26 cellular contexts compared by ENCODE assay signal in genomic region chr1:226476066-226476465, GRCh38.
"Had no signal": no experiment of that assay in that cellular context is flagged by ENCODE, and none has a peak within 500 bp of the region (broad histone marks: within the 10 kb centered on the region; RNA-seq: fewer than 3 reads in every experiment).

No MANE protein-coding gene starts in this region.

- H3K4me3 ChIP-seq: colonic mucosa, esophagus squamous epithelium, gastrocnemius medialis, heart right ventricle, left lung, lower lobe of right lung, mucosa of descending colon had no signal

- H3K4me1 Mint-ChIP-seq: naive B cell had no signal

- H3K27me3 ChIP-seq: colonic mucosa, gastrocnemius medialis, left lung had no signal

- ATAC-seq: effector memory CD8-positive, alpha-beta T cell; esophagus mucosa; gastrocnemius medialis; heart right ventricle; left cardiac atrium; left lung; left ventricle myocardium superior; lower lobe of right lung; mucosa of descending colon had no signal

- H3K9me3 ChIP-seq: colonic mucosa, esophagus squamous epithelium, gastrocnemius medialis, heart right ventricle, left lung, lower lobe of right lung, mucosa of descending colon had no signal

- H3K27me3 Mint-ChIP-seq: dendritic cell treated with granulocyte-macrophage colony-stimulating factor and Interleukin-4, amounts not matched to agents 40 ng/mL and 50 ng/mL, for 4 days had no signal

- H3K9me3 Mint-ChIP-seq: dendritic cell treated with granulocyte-macrophage colony-stimulating factor and Interleukin-4, amounts not matched to agents 40 ng/mL and 50 ng/mL, for 4 days; effector memory CD8-positive, alpha-beta T cell; endodermal cell; memory B cell; mesothelial cell of epicardium; naive B cell had no signal

- H3K36me3 ChIP-seq: colonic mucosa, esophagus squamous epithelium, gastrocnemius medialis, heart right ventricle, left lung, lower lobe of right lung had no signal

- H3K27ac Mint-ChIP-seq: dendritic cell treated with granulocyte-macrophage colony-stimulating factor and Interleukin-4, amounts not matched to agents 40 ng/mL and 50 ng/mL, for 4 days; effector memory CD8-positive, alpha-beta T cell; endodermal cell; memory B cell; mesothelial cell of epicardium; naive B cell had no signal

- H3K27ac ChIP-seq: colonic mucosa, epithelial cell of prostate, esophagus squamous epithelium, gastrocnemius medialis, heart right ventricle, left lung, lower lobe of right lung had no signal

- H3K36me3 Mint-ChIP-seq: memory B cell, mesothelial cell of epicardium, naive B cell had no signal

- H3K4me1 ChIP-seq: colonic mucosa, gastrocnemius medialis, left lung, lower lobe of right lung had no signal

- DNase-seq: colonic mucosa; cortex of kidney; effector CD8-positive, alpha-beta T cell; effector memory CD8-positive, alpha-beta T cell; endodermal cell; erythroblast; esophagus squamous epithelium; foreskin fibroblast; foreskin melanocyte; gastrocnemius medialis; glutamatergic neuron; head of caudate nucleus; heart right ventricle; hippocampal formation; left cardiac atrium; left lung; left ventricle myocardium superior; lower lobe of right lung; mesendoderm; mucosa of descending colon; naive B cell had no signal

- H3K4me3 Mint-ChIP-seq: dendritic cell treated with granulocyte-macrophage colony-stimulating factor and Interleukin-4, amounts not matched to agents 40 ng/mL and 50 ng/mL, for 4 days; effector memory CD8-positive, alpha-beta T cell; endodermal cell; memory B cell; mesothelial cell of epicardium; naive B cell had no signal
